In genomic region chr11:61828379-61828628, GRCh38 we compare ENCODE assay signal across 8 cellular contexts. TPM values are rescaled to one million over a fixed set of nuclear protein-coding genes. Genes with fewer than 3 reads are reported as not detected.
A peak's percentile ranks its signal among the peaks of the same experiment; 100 is the strongest.
DNase-seq lines count a peak whose midpoint lies in the region; ATAC-seq and TF ChIP-seq lines count a peak whose summit lies in the region.

No MANE protein-coding gene starts in this region.

- 0% methylated on average over 1 of the region's 16 CpGs for WGBS in SK-N-SH (ENCODE audit: low lambda C conversion rate)

- no peak for DNase-seq in SK-N-SH
- DNase-seq in activated CD4-positive, alpha-beta memory T cell treated with anti-CD3 and anti-CD28 coated beads, Interleukin-2, amount 10 ng/mL, durations not matched to agents 7 days and 5 days = no peak
- DNase-seq in substantia nigra (lab: John Stamatoyannopoulos, UW) = peak in 1 of 49 donors; percentile 57
- DNase-seq in HuH-7 (ENCODE audit: low spot score) = no peak
- no peak for DNase-seq in activated gamma-delta T cell treated with Interleukin-2 at 50 U/mL for 16 hours

- peaks cover 45% of the 10 kb centered on the region for H3K36me3 Mint-ChIP-seq in activated CD4-positive, alpha-beta memory T cell treated with anti-CD3 and anti-CD28 coated beads, Interleukin-2, amount 10 ng/mL, durations not matched to agents 7 days and 5 days (ENCODE audit: low read depth)

- TF ChIP-seq RAD21 in SK-N-SH (IDR thresholded peaks at IDR 0.05; ENCODE audit: low read length) = no peak

- POLR2A ChIA-PET in SK-N-SH (lab: Yijun Ruan, JAX) = interaction anchor here (0.6 to 5.3 kb wide), 6 partner anchors 12 to 1820 kb away, joined by 3 to 84 read pairs (median 5); partner anchors contain the start of genes FADS1, FEN1, FTH1 and TMEM258
- POLR2A ChIA-PET in activated CD4-positive, alpha-beta memory T cell treated with anti-CD3 and anti-CD28 coated beads, Interleukin-2, amount 10 ng/mL, durations not matched to agents 7 days and 5 days (lab: Charles Lee) = interaction anchor here (1.6 to 4.3 kb wide), 6 partner anchors 11 to 133 kb away, joined by 4 to 81 read pairs (median 10); partner anchors contain the start of genes FADS1, FEN1 and TMEM258

- H3K4me3 ChIP-seq in SK-N-SH (ENCODE audit: low read depth in 2 of 2, low read length in 1 of 2) (peak overlapping the region; percentile 70 to 96), iPS-18a (ENCODE audit: low read length) (peak overlapping the region; percentile 63)

- H3K27me3 ChIP-seq in SK-N-SH (ENCODE audit: insufficient read depth) = no peaks in the 10 kb centered on the region
- no peaks in the 10 kb centered on the region for H3K27me3 ChIP-seq in iPS-18a (ENCODE audit: control insufficient read depth, insufficient read depth, low read length)

- ATAC-seq in SK-N-SH treated with all-trans-retinoic acid at 6 μM for 48 hours (no peak), GM21529 (IDR thresholded peaks at IDR 0.05; ENCODE audit: unreplicated experiment) (no peak)

- H3K9me2 ChIP-seq in SK-N-SH = no peaks in the 10 kb centered on the region

- H3K4me2 ChIP-seq in SK-N-SH = peak overlapping the region; percentile 91

- H3K27ac ChIP-seq in SK-N-SH (ENCODE audit: low read depth in 2 of 2, low read length in 1 of 2) (peak overlapping the region; percentile 21 to 99; a peak in 3 of 4 replicates), iPS-18a (ENCODE audit: low read length) (peak overlapping the region; percentile 95), substantia nigra (ENCODE audit: low read depth, low read length, poor library complexity, severe bottlenecking) (peak overlapping the region; percentile 91)

- no peaks in the 10 kb centered on the region for H3K9me3 Mint-ChIP-seq in activated CD4-positive, alpha-beta memory T cell treated with anti-CD3 and anti-CD28 coated beads, Interleukin-2, amount 10 ng/mL, durations not matched to agents 7 days and 5 days

- CTCF ChIA-PET in SK-N-SH (lab: Yijun Ruan, JAX) = interaction anchor here (1.0 to 4.5 kb wide), 16 partner anchors 10 to 280 kb away, joined by 3 to 63 read pairs (median 5); partner anchors contain the start of gene FADS1
- CTCF ChIA-PET in activated CD4-positive, alpha-beta memory T cell treated with anti-CD3 and anti-CD28 coated beads, Interleukin-2, amount 10 ng/mL, durations not matched to agents 7 days and 5 days (lab: Charles Lee) = interaction anchor here (1.0 to 5.0 kb wide), 6 partner anchors 10 to 71 kb away, joined by 3 to 22 read pairs (median 4); partner anchors contain the start of genes FADS1, FEN1 and TMEM258

- peaks cover 51% of the 10 kb centered on the region for H3K4me1 Mint-ChIP-seq in activated CD4-positive, alpha-beta memory T cell treated with anti-CD3 and anti-CD28 coated beads, Interleukin-2, amount 10 ng/mL, durations not matched to agents 7 days and 5 days

- peak overlapping the region; percentile 71; the same call in 1 of the 2 replicates for H2AFZ ChIP-seq in SK-N-SH (ENCODE audit: low read depth)

- peak overlapping the region; percentile 67 for H3K9ac ChIP-seq in SK-N-SH
- peak overlapping the region; percentile 90 for H3K9ac ChIP-seq in iPS-18a (ENCODE audit: low read length)

- no peak for TF ChIP-seq CTCF in SK-N-SH (IDR thresholded peaks at IDR 0.05)

- H3K4me3 Mint-ChIP-seq in activated CD4-positive, alpha-beta memory T cell treated with anti-CD3 and anti-CD28 coated beads, Interleukin-2, amount 10 ng/mL, durations not matched to agents 7 days and 5 days = peak overlapping the region; percentile 95

- TF ChIP-seq EP300 in SK-N-SH (IDR thresholded peaks at IDR 0.05; ENCODE audit: borderline replicate concordance in 1 of 2, low read depth in 1 of 2, low read length in 1 of 2) = no peak

- H3K9me3 ChIP-seq in SK-N-SH (no peaks in the 10 kb centered on the region), iPS-18a (ENCODE audit: control insufficient read depth, low read depth, low read length) (no peaks in the 10 kb centered on the region)

- H4K20me1 ChIP-seq in SK-N-SH (ENCODE audit: insufficient read depth) = no peaks in the 10 kb centered on the region; the same call in 1 of the 2 replicates

- H3K79me2 ChIP-seq in SK-N-SH (ENCODE audit: insufficient read depth) = peaks cover 43% of the 10 kb centered on the region

- H3K27me3 Mint-ChIP-seq in activated CD4-positive, alpha-beta memory T cell treated with anti-CD3 and anti-CD28 coated beads, Interleukin-2, amount 10 ng/mL, durations not matched to agents 7 days and 5 days = peaks cover 19% of the 10 kb centered on the region

- no peaks in the 10 kb centered on the region for H3F3A ChIP-seq in SK-N-SH (replicated peaks; ENCODE audit: insufficient read depth)

- H3K4me1 ChIP-seq in SK-N-SH (ENCODE audit: control insufficient read depth in 1 of 2, insufficient read depth in 2 of 2, low read depth in 1 of 2, low read length in 1 of 2) = peaks cover 15 to 51% of the 10 kb centered on the region in 2 experiments; a peak in 3 of 4 replicates
- H3K4me1 ChIP-seq in iPS-18a (ENCODE audit: control insufficient read depth, low read depth, low read length) = peaks cover 45% of the 10 kb centered on the region

- H3K27ac Mint-ChIP-seq in activated CD4-positive, alpha-beta memory T cell treated with anti-CD3 and anti-CD28 coated beads, Interleukin-2, amount 10 ng/mL, durations not matched to agents 7 days and 5 days = peak overlapping the region; percentile 91

- H3K36me3 ChIP-seq in SK-N-SH (replicated peaks in 1 of 2; ENCODE audit: control insufficient read depth in 1 of 2, insufficient read depth in 2 of 2, low read length in 1 of 2) (peaks cover 0 to 7% of the 10 kb centered on the region in 2 experiments), iPS-18a (ENCODE audit: control insufficient read depth, low read depth, low read length) (peaks cover 11% of the 10 kb centered on the region)

TF ChIP-seq in SK-N-SH, 30 proteins besides CTCF, POLR2A, EP300 and RAD21:
- TF ChIP-seq NRF1 (IDR thresholded peaks at IDR 0.05; ENCODE audit: low read depth, low read length) (no peak), RCOR1 (IDR thresholded peaks at IDR 0.05; ENCODE audit: low read length) (no peak), TAF1 (IDR thresholded peaks at IDR 0.05; ENCODE audit: borderline replicate concordance, low read depth, low read length) (no peak), MEF2A (IDR thresholded peaks at IDR 0.05; ENCODE audit: borderline replicate concordance, low read depth) (no peak), FOSL2 (IDR thresholded peaks at IDR 0.05; ENCODE audit: borderline replicate concordance, low read depth) (no peak), FOXJ3 (CRISPR knock-in tag; IDR thresholded peaks at IDR 0.05) (no peak), TCF12 (IDR thresholded peaks at IDR 0.05) (no peak), EZH2phosphoT487 (IDR thresholded peaks at IDR 0.05; ENCODE audit: borderline replicate concordance, low read depth) (no peak), GABPA (IDR thresholded peaks at IDR 0.05; ENCODE audit: low read depth) (no peak), MXI1 (IDR thresholded peaks at IDR 0.05; ENCODE audit: low read depth, low read length) (no peak)
- TF ChIP-seq, protein P1, sequence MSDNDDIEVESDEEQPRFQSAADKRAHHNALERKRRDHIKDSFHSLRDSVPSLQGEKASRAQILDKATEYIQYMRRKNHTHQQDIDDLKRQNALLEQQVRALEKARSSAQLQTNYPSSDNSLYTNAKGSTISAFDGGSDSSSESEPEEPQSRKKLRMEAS (IDR thresholded peaks at IDR 0.05; ENCODE audit: low read depth) = no peak
TF ChIP-seq in SK-N-SH: peak in this region for 0.

TF ChIP-seq in SK-N-SH treated with all-trans-retinoic acid at 6 μM for 48 hours, 23 proteins besides CTCF, POLR2A, EP300 and RAD21 (continues in another document):
- TF ChIP-seq, protein P2, sequence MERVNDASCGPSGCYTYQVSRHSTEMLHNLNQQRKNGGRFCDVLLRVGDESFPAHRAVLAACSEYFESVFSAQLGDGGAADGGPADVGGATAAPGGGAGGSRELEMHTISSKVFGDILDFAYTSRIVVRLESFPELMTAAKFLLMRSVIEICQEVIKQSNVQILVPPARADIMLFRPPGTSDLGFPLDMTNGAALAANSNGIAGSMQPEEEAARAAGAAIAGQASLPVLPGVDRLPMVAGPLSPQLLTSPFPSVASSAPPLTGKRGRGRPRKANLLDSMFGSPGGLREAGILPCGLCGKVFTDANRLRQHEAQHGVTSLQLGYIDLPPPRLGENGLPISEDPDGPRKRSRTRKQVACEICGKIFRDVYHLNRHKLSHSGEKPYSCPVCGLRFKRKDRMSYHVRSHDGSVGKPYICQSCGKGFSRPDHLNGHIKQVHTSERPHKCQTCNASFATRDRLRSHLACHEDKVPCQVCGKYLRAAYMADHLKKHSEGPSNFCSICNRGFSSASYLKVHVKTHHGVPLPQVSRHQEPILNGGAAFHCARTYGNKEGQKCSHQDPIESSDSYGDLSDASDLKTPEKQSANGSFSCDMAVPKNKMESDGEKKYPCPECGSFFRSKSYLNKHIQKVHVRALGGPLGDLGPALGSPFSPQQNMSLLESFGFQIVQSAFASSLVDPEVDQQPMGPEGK (CRISPR knock-in tag; IDR thresholded peaks at IDR 0.05; ENCODE audit: borderline replicate concordance) = no peak
- TF ChIP-seq ESRRG (CRISPR knock-in tag; IDR thresholded peaks at IDR 0.05) = no peak

RNA-seq across cellular contexts. Expression of gene FADS2, which starts 0.2 kb away (rescaled TPM):
- polyA plus RNA-seq in SK-N-SH (2012; rRNA removed) = 67.8 and 77.1 TPM in 2 replicates
- polyA plus RNA-seq in SK-N-SH (2012; cell fraction: cytosol; rRNA removed) = 35.0 and 46.7 TPM in 2 replicates
- 81.1 and 91.8 TPM in 2 replicates for polyA plus RNA-seq in SK-N-SH (2012; cell fraction: nucleus; rRNA removed)
- total RNA-seq in activated CD4-positive, alpha-beta memory T cell treated with anti-CD3 and anti-CD28 coated beads, Interleukin-2, amount 10 ng/mL, durations not matched to agents 7 days and 5 days = 100 to 1,000 TPM; 251 to 253 TPM

RNA-seq across cellular contexts. Expression of gene FADS1, which starts 11.5 kb away (rescaled TPM):
- polyA plus RNA-seq in SK-N-SH (2012; rRNA removed) = 20.6 and 26.4 TPM in 2 replicates
- 13.8 and 18.5 TPM in 2 replicates for polyA plus RNA-seq in SK-N-SH (2012; cell fraction: cytosol; rRNA removed)
- 17.8 and 27.8 TPM in 2 replicates for polyA plus RNA-seq in SK-N-SH (2012; cell fraction: nucleus; rRNA removed)
- total RNA-seq in activated CD4-positive, alpha-beta memory T cell treated with anti-CD3 and anti-CD28 coated beads, Interleukin-2, amount 10 ng/mL, durations not matched to agents 7 days and 5 days = 10 to 100 TPM; 63.6 to 68.2 TPM

RNA-seq across cellular contexts. Expression of gene FEN1, which starts 35.6 kb away (rescaled TPM):
- polyA plus RNA-seq in SK-N-SH (2012; rRNA removed) = 35.9 and 39.5 TPM in 2 replicates
- polyA plus RNA-seq in SK-N-SH (2012; cell fraction: cytosol; rRNA removed) = 33.0 and 38.9 TPM in 2 replicates
- 16.8 and 18.5 TPM in 2 replicates for polyA plus RNA-seq in SK-N-SH (2012; cell fraction: nucleus; rRNA removed)
- total RNA-seq in activated CD4-positive, alpha-beta memory T cell treated with anti-CD3 and anti-CD28 coated beads, Interleukin-2, amount 10 ng/mL, durations not matched to agents 7 days and 5 days = 100 to 1,000 TPM; 104 to 105 TPM

RNA-seq across cellular contexts. Expression of gene TMEM258, which starts 35.9 kb away (rescaled TPM):
- polyA plus RNA-seq in SK-N-SH (2012; rRNA removed) = 454 and 617 TPM in 2 replicates
- 466 and 537 TPM in 2 replicates for polyA plus RNA-seq in SK-N-SH (2012; cell fraction: cytosol; rRNA removed)
- polyA plus RNA-seq in SK-N-SH (2012; cell fraction: nucleus; rRNA removed) = 90.9 and 135 TPM in 2 replicates
- total RNA-seq in activated CD4-positive, alpha-beta memory T cell treated with anti-CD3 and anti-CD28 coated beads, Interleukin-2, amount 10 ng/mL, durations not matched to agents 7 days and 5 days = 100 to 1,000 TPM; 192 to 196 TPM
